Comparison of ENCODE assay signal across 9 cellular contexts in genomic region chr1:167194182-167194581, GRCh38.
"Had no signal": no experiment of that assay in that cellular context is flagged by ENCODE, and none has a peak within 500 bp of the region (broad histone marks: within the 10 kb centered on the region; RNA-seq: fewer than 3 reads in every experiment).

No MANE protein-coding gene starts in this region.

- H3K4me2 ChIP-seq: KMS-11 had no signal

- H3K9ac ChIP-seq: KMS-11 had no signal

- FAIRE-seq: HepG2, HTR-8/SVneo, K562 had no signal

- H3K4me3 ChIP-seq: K562 had no signal

- DNase-seq: IMR-90, KBM-7, KG1 had no signal

- H3K27ac ChIP-seq: HL-60, KMS-11 had no signal

- H3K27ac Mint-ChIP-seq: IgD-negative memory B cell had no signal

- H3K4me3 Mint-ChIP-seq: IgD-negative memory B cell had no signal

- ATAC-seq: HepG2, K562 had no signal
